Comparison of ENCODE assay signal across 1 cellular context in genomic region chr22:46604306-46604690, GRCh38.
A peak's percentile ranks its signal among the peaks of the same experiment; 100 is the strongest.
TF ChIP-seq lines count a peak whose summit lies in the region.

No MANE protein-coding gene starts in this region.

TF ChIP-seq in K562, 482 proteins besides CTCF, POLR2A, EP300 and RAD21 (continued from another document and continues in another):
- TF ChIP-seq, protein P1, sequence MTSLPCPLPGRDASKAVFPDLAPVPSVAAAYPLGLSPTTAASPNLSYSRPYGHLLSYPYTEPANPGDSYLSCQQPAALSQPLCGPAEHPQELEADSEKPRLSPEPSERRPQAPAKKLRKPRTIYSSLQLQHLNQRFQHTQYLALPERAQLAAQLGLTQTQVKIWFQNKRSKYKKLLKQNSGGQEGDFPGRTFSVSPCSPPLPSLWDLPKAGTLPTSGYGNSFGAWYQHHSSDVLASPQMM (CRISPR knock-in tag; IDR thresholded peaks at IDR 0.05): no peak
- TF ChIP-seq ZNF3 (CRISPR knock-in tag; IDR thresholded peaks at IDR 0.05) (no peak), CBX5 (IDR thresholded peaks at IDR 0.05; ENCODE audit: borderline replicate concordance, low read depth) (no peak), HMGXB4 (CRISPR knock-in tag; IDR thresholded peaks at IDR 0.05) (no peak), MCM2 (IDR thresholded peaks at IDR 0.05; ENCODE audit: low read depth) (no peak), HDGF (IDR thresholded peaks at IDR 0.05) (no peak), ZNF311 (CRISPR knock-in tag; IDR thresholded peaks at IDR 0.05) (no peak), ZNF217 (CRISPR knock-in tag; IDR thresholded peaks at IDR 0.05) (no peak), ZFP1 (CRISPR knock-in tag; IDR thresholded peaks at IDR 0.05) (no peak), NFIX (CRISPR knock-in tag; IDR thresholded peaks at IDR 0.05; ENCODE audit: low read depth) (no peak), DPF2 (IDR thresholded peaks at IDR 0.05) (peak; percentile 97), PTTG1 (tag; IDR thresholded peaks at IDR 0.05; ENCODE audit: low read depth) (no peak), MAFK (IDR thresholded peaks at IDR 0.05; ENCODE audit: low read length) (no peak), ZNF507 (tag; conservative IDR thresholded peaks at IDR 0.05) (no peak), CEBPG (CRISPR knock-in tag; IDR thresholded peaks at IDR 0.05) (no peak), CEBPG (tag; conservative IDR thresholded peaks at IDR 0.05 in 1 of 2, IDR thresholded peaks at IDR 0.05 in 1 of 2) (no peak), CREB3 (tag; conservative IDR thresholded peaks at IDR 0.05; ENCODE audit: low read depth) (no peak), ZNF140 (CRISPR knock-in tag; IDR thresholded peaks at IDR 0.05) (no peak), MYBL2 (IDR thresholded peaks at IDR 0.05; ENCODE audit: low read depth) (no peak), MYBL2 (CRISPR knock-in tag; IDR thresholded peaks at IDR 0.05; ENCODE audit: borderline replicate concordance) (no peak), ELF4 (CRISPR knock-in tag; IDR thresholded peaks at IDR 0.05) (peak; percentile 89), XRCC3 (IDR thresholded peaks at IDR 0.05) (no peak), ZNF407 (IDR thresholded peaks at IDR 0.05; ENCODE audit: low read depth) (no peak), TSHZ1 (CRISPR knock-in tag; IDR thresholded peaks at IDR 0.05) (no peak), ZBTB26 (CRISPR knock-in tag; IDR thresholded peaks at IDR 0.05) (no peak), CC2D1A (IDR thresholded peaks at IDR 0.05) (peak; percentile 84), ZNF134 (CRISPR knock-in tag; conservative IDR thresholded peaks at IDR 0.05) (no peak), RBM25 (IDR thresholded peaks at IDR 0.05; ENCODE audit: low read depth, low read length, severe bottlenecking) (no peak), TEAD2 (tag; IDR thresholded peaks at IDR 0.05) (no peak)
- TF ChIP-seq, protein P2, sequence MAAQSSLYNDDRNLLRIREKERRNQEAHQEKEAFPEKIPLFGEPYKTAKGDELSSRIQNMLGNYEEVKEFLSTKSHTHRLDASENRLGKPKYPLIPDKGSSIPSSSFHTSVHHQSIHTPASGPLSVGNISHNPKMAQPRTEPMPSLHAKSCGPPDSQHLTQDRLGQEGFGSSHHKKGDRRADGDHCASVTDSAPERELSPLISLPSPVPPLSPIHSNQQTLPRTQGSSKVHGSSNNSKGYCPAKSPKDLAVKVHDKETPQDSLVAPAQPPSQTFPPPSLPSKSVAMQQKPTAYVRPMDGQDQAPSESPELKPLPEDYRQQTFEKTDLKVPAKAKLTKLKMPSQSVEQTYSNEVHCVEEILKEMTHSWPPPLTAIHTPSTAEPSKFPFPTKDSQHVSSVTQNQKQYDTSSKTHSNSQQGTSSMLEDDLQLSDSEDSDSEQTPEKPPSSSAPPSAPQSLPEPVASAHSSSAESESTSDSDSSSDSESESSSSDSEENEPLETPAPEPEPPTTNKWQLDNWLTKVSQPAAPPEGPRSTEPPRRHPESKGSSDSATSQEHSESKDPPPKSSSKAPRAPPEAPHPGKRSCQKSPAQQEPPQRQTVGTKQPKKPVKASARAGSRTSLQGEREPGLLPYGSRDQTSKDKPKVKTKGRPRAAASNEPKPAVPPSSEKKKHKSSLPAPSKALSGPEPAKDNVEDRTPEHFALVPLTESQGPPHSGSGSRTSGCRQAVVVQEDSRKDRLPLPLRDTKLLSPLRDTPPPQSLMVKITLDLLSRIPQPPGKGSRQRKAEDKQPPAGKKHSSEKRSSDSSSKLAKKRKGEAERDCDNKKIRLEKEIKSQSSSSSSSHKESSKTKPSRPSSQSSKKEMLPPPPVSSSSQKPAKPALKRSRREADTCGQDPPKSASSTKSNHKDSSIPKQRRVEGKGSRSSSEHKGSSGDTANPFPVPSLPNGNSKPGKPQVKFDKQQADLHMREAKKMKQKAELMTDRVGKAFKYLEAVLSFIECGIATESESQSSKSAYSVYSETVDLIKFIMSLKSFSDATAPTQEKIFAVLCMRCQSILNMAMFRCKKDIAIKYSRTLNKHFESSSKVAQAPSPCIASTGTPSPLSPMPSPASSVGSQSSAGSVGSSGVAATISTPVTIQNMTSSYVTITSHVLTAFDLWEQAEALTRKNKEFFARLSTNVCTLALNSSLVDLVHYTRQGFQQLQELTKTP (IDR thresholded peaks at IDR 0.05; ENCODE audit: low read depth in 1 of 2, partially characterized antibody in 2 of 2): peak in 1 of 2 experiments; percentile 64
- TF ChIP-seq, protein P3, sequence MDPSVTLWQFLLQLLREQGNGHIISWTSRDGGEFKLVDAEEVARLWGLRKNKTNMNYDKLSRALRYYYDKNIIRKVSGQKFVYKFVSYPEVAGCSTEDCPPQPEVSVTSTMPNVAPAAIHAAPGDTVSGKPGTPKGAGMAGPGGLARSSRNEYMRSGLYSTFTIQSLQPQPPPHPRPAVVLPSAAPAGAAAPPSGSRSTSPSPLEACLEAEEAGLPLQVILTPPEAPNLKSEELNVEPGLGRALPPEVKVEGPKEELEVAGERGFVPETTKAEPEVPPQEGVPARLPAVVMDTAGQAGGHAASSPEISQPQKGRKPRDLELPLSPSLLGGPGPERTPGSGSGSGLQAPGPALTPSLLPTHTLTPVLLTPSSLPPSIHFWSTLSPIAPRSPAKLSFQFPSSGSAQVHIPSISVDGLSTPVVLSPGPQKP (CRISPR knock-in tag; IDR thresholded peaks at IDR 0.05): no peak
- TF ChIP-seq, protein P4, sequence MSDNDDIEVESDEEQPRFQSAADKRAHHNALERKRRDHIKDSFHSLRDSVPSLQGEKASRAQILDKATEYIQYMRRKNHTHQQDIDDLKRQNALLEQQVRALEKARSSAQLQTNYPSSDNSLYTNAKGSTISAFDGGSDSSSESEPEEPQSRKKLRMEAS (CRISPR knock-in tag; IDR thresholded peaks at IDR 0.05): no peak
- TF ChIP-seq, protein P5, sequence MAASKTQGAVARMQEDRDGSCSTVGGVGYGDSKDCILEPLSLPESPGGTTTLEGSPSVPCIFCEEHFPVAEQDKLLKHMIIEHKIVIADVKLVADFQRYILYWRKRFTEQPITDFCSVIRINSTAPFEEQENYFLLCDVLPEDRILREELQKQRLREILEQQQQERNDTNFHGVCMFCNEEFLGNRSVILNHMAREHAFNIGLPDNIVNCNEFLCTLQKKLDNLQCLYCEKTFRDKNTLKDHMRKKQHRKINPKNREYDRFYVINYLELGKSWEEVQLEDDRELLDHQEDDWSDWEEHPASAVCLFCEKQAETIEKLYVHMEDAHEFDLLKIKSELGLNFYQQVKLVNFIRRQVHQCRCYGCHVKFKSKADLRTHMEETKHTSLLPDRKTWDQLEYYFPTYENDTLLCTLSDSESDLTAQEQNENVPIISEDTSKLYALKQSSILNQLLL (CRISPR knock-in tag; IDR thresholded peaks at IDR 0.05; ENCODE audit: borderline replicate concordance): no peak
- TF ChIP-seq, protein P6, sequence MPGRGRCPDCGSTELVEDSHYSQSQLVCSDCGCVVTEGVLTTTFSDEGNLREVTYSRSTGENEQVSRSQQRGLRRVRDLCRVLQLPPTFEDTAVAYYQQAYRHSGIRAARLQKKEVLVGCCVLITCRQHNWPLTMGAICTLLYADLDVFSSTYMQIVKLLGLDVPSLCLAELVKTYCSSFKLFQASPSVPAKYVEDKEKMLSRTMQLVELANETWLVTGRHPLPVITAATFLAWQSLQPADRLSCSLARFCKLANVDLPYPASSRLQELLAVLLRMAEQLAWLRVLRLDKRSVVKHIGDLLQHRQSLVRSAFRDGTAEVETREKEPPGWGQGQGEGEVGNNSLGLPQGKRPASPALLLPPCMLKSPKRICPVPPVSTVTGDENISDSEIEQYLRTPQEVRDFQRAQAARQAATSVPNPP (IDR thresholded peaks at IDR 0.05; ENCODE audit: borderline replicate concordance, insufficient read depth, insufficient read length): no peak
